ENCODE assay signal across 8 cellular contexts in genomic region chr11:118434123-118434552, GRCh38. TPM values are rescaled to one million over a fixed set of nuclear protein-coding genes. Genes with fewer than 3 reads are reported as not detected.
DNase-seq lines count a peak whose midpoint lies in the region; ATAC-seq, FAIRE-seq and TF ChIP-seq lines count a peak whose summit lies in the region.

No MANE protein-coding gene starts in this region.

- peak overlapping the region; percentile 94 for H3K4me3 Mint-ChIP-seq in activated CD4-positive, alpha-beta T cell treated with anti-CD3 and anti-CD28 coated beads for 36 hours

- TF ChIP-seq CTCF in fibroblast of villous mesenchyme (IDR thresholded peaks at IDR 0.05; ENCODE audit: insufficient read depth, low read depth, low read length): no peak

- intact Hi-C loops in activated CD4-positive, alpha-beta T cell treated with anti-CD3 and anti-CD28 coated beads for 36 hours (cut with DNase I, micrococcal nuclease): loop anchor here in 1 of 2 experiments (2.0 kb wide), 2 partner anchors 15 to 33 kb away; partner anchors contain the start of gene ATP5MG

- H3K36me3 Mint-ChIP-seq in activated CD4-positive, alpha-beta T cell treated with anti-CD3 and anti-CD28 coated beads for 36 hours (ENCODE audit: low read depth): peaks cover 6% of the 10 kb centered on the region

- no peak for ATAC-seq in activated CD4-positive, alpha-beta T cell treated with anti-CD3 and anti-CD28 coated beads for 36 hours
- ATAC-seq in HG03342 (IDR thresholded peaks at IDR 0.05; ENCODE audit: unreplicated experiment): no peak
- ATAC-seq in GM19328 (IDR thresholded peaks at IDR 0.05; ENCODE audit: unreplicated experiment): no peak

- no peak for FAIRE-seq in GM12892 (lab: Jason Lieb, UNC)

- H3K27me3 Mint-ChIP-seq in activated CD4-positive, alpha-beta T cell treated with anti-CD3 and anti-CD28 coated beads for 36 hours: no peaks in the 10 kb centered on the region

- no peak for TF ChIP-seq POLR2A in GM12892 (IDR thresholded peaks at IDR 0.05; ENCODE audit: low read depth, low read length)

- H3K27ac Mint-ChIP-seq in activated CD4-positive, alpha-beta T cell treated with anti-CD3 and anti-CD28 coated beads for 36 hours: peak overlapping the region; percentile 91

- peaks cover 18% of the 10 kb centered on the region for H3K4me1 Mint-ChIP-seq in activated CD4-positive, alpha-beta T cell treated with anti-CD3 and anti-CD28 coated beads for 36 hours

- peak overlapping the region; percentile 75 for H3K4me3 ChIP-seq in fibroblast of villous mesenchyme (ENCODE audit: low read depth, low read length)
- H3K4me3 ChIP-seq in skin epidermis: peak overlapping the region; percentile 66 to 97 (median 93)

- POLR2A ChIA-PET in activated CD4-positive, alpha-beta T cell treated with anti-CD3 and anti-CD28 coated beads for 36 hours (lab: Charles Lee): interaction anchor here (1.1 to 2.6 kb wide), 2 partner anchors 26 to 36 kb away, joined by 3 to 8 read pairs; no protein-coding TSS in a partner anchor

- H3K27ac ChIP-seq in skin epidermis: peak overlapping the region in 2 of 21 experiments; percentile 91 to 97

- no peaks in the 10 kb centered on the region for H3K9me3 Mint-ChIP-seq in activated CD4-positive, alpha-beta T cell treated with anti-CD3 and anti-CD28 coated beads for 36 hours (ENCODE audit: low read depth)

- no peak for DNase-seq in activated CD4-positive, alpha-beta T cell treated with anti-CD3 and anti-CD28 coated beads for 36 hours
- no peak for DNase-seq in activated CD4-positive, alpha-beta T cell treated with anti-CD3 and anti-CD28 coated beads, Interleukin-2, amount 50 U/mL, for 48 hours
- DNase-seq in T follicular helper cell (ENCODE audit: low read depth) (peak; percentile 21), fibroblast of villous mesenchyme (ENCODE audit: low read depth) (no peak), GM12892 (ENCODE audit: insufficient read length) (no peak)

- CTCF ChIA-PET in activated CD4-positive, alpha-beta T cell treated with anti-CD3 and anti-CD28 coated beads for 36 hours (lab: Charles Lee): interaction anchor here (1.0 to 1.8 kb wide), 4 partner anchors 10 to 56 kb away, joined by 3 to 13 read pairs (median 6); no protein-coding TSS in a partner anchor

RNA-seq across cellular contexts. Expression of gene KMT2A, which starts 2.2 kb away (rescaled TPM):
- total RNA-seq in activated CD4-positive, alpha-beta T cell treated with anti-CD3 and anti-CD28 coated beads for 36 hours: 10 to 100 TPM; 64.1 to 67.1 TPM
- 39.6 and 47.1 TPM in 2 replicates for total RNA-seq in fibroblast of villous mesenchyme
- polyA plus RNA-seq in GM12892 (2012; ENCODE audit: missing spikeins): 30.5 TPM

RNA-seq across cellular contexts. Expression of gene ATP5MG, which starts 32.7 kb away (rescaled TPM):
- total RNA-seq in activated CD4-positive, alpha-beta T cell treated with anti-CD3 and anti-CD28 coated beads for 36 hours: 100 to 1,000 TPM; 136 to 229 TPM
- 34.1 and 44.0 TPM in 2 replicates for total RNA-seq in fibroblast of villous mesenchyme
- polyA plus RNA-seq in GM12892 (2012; ENCODE audit: missing spikeins): 748 TPM
